In genomic region chr2:137977790-137978189, GRCh38 we compare ENCODE assay signal across 22 cellular contexts. TPM values are rescaled to one million over a fixed set of nuclear protein-coding genes. Genes with fewer than 3 reads are reported as not detected.
DNase-seq lines count a peak whose midpoint lies in the region; ATAC-seq, FAIRE-seq and TF ChIP-seq lines count a peak whose summit lies in the region.
"Had no signal": no experiment of that assay in that cellular context is flagged by ENCODE, and none has a peak within 500 bp of the region (broad histone marks: within the 10 kb centered on the region; RNA-seq: fewer than 3 reads in every experiment).

No MANE protein-coding gene starts in this region.

- H3K9me3 ChIP-seq in HepG2 (ENCODE audit: low read length) (no peaks in the 10 kb centered on the region), right lobe of liver (no peaks in the 10 kb centered on the region), parathyroid adenoma (ENCODE audit: control insufficient read depth, low read length) (no peaks in the 10 kb centered on the region), tibial artery (no peaks in the 10 kb centered on the region)
- H3K9me3 ChIP-seq: BLaER1, Caco-2 had no signal

- peaks cover 12 to 64% of the 10 kb centered on the region in 2 experiments for H3K36me3 ChIP-seq in HepG2 (replicated peaks in 1 of 2; ENCODE audit: control insufficient read depth in 1 of 2, insufficient read depth in 2 of 2, low read length in 2 of 2)
- H3K36me3 ChIP-seq in right lobe of liver = peaks cover 0 to 17% (median 8%) of the 10 kb centered on the region in 4 donors
- no peaks in the 10 kb centered on the region for H3K36me3 ChIP-seq in parathyroid adenoma (ENCODE audit: control insufficient read depth, insufficient read depth, low read length)
- H3K36me3 ChIP-seq in tibial artery = peaks cover 0 to 17% (median 9%) of the 10 kb centered on the region in 3 donors
- H3K36me3 ChIP-seq: BLaER1 had no signal

- TF ChIP-seq EP300 in HepG2 (IDR thresholded peaks at IDR 0.05; ENCODE audit: low read depth in 2 of 2, low read length in 2 of 2) (no peak), HepG2 (CRISPR knock-in tag; IDR thresholded peaks at IDR 0.05; ENCODE audit: borderline replicate concordance) (no peak)

- H3K27ac ChIP-seq in HepG2 (ENCODE audit: extremely low read length, insufficient read depth, low read length) (no peak overlapping the region), right lobe of liver (no peak overlapping the region), parathyroid adenoma (peak overlapping the region; percentile 48), tibial artery (no peak overlapping the region)
- H3K27ac ChIP-seq: BLaER1, C4-2B had no signal

- intact Hi-C loops in HepG2 (cut with micrococcal nuclease; ENCODE audit: unreplicated experiment) (no loop called here), right lobe of liver (cut with DNase I) (no loop called here), tibial artery (cut with DNase I; ENCODE audit: low total_unique reads) (no loop called here), left cardiac atrium (cut with DNase I) (no loop called here)

- no peak for TF ChIP-seq RAD21 in HepG2 (CRISPR knock-in tag; IDR thresholded peaks at IDR 0.05)

- no peak for TF ChIP-seq CTCF in HepG2 (CRISPR knock-in tag; IDR thresholded peaks at IDR 0.05)
- TF ChIP-seq CTCF in right lobe of liver (IDR thresholded peaks at IDR 0.05) = no peak
- TF ChIP-seq CTCF in parathyroid adenoma (IDR thresholded peaks at IDR 0.05) = no peak
- no peak for TF ChIP-seq CTCF in tibial artery (IDR thresholded peaks at IDR 0.05)

- H3K4me2 ChIP-seq in HepG2 (ENCODE audit: low read depth, low read length) (no peak overlapping the region; the same call in 1 of the 2 replicates), parathyroid adenoma (ENCODE audit: low read length) (no peak overlapping the region)
- H3K4me2 ChIP-seq: BLaER1 had no signal

- no peak for DNase-seq in HepG2 (ENCODE audit: low spot score)
- no peak for DNase-seq in right lobe of liver
- DNase-seq in GM12892 (ENCODE audit: insufficient read length) = no peak
- DNase-seq in tibial artery = no peak
- no peak for DNase-seq in left cardiac atrium
- DNase-seq in NCI-H524 (lab: John Stamatoyannopoulos, UW) = no peak
- DNase-seq: Caco-2; CD4-positive, CD25-positive, alpha-beta regulatory T cell; CD8-positive, alpha-beta T cell; DMS 273 treated with DMSO at 0.1 percent for 48 hours; DMS79; EL; GDM1; H7; HCEC 1CT had no signal

- H4K20me1 ChIP-seq in HepG2 (ENCODE audit: insufficient read depth, low read length) = peaks cover 39% of the 10 kb centered on the region; the same call in 1 of the 2 replicates
- H4K20me1 ChIP-seq: BLaER1 had no signal

- no peak overlapping the region for H2AFZ ChIP-seq in HepG2 (ENCODE audit: low read length)
- H2AFZ ChIP-seq in parathyroid adenoma = no peak overlapping the region

- peaks cover 85% of the 10 kb centered on the region for H3K79me2 ChIP-seq in HepG2 (ENCODE audit: insufficient read depth, low read length)
- no peaks in the 10 kb centered on the region for H3K79me2 ChIP-seq in parathyroid adenoma

- H3K4me3 ChIP-seq in HepG2 (replicated peaks in 1 of 3; ENCODE audit: insufficient read depth in 1 of 3, low read depth in 2 of 3, low read length in 3 of 3) (no peak overlapping the region), right lobe of liver (no peak overlapping the region), parathyroid adenoma (ENCODE audit: low read depth, low read length) (no peak overlapping the region), tibial artery (no peak overlapping the region)
- H3K4me3 ChIP-seq: BLaER1, GM12878 had no signal

- ATAC-seq in HepG2 (peak; percentile 30), right lobe of liver (no peak), left cardiac atrium (no peak)
- ATAC-seq: CD8-positive, alpha-beta T cell; GM12878 had no signal

- POLR2A ChIA-PET in HepG2 (lab: Yijun Ruan, JAX) = interaction anchor here (1.6 to 6.2 kb wide), 2 partner anchors 9 to 13 kb away, joined by 8 to 145 read pairs; partner anchors contain the start of gene HNMT

- H3K9ac ChIP-seq in HepG2 (ENCODE audit: insufficient read depth, low read depth, low read length) = no peak overlapping the region
- H3K9ac ChIP-seq in parathyroid adenoma = no peak overlapping the region
- H3K9ac ChIP-seq: BLaER1 had no signal

- BruUV-seq in HepG2 (replicated peaks; lab: Mats Ljungman, UMichigan) = no TSS peak

- CTCF ChIA-PET in HepG2 (lab: Yijun Ruan, JAX; ENCODE audit: low intra/inter-chr PET ratio, low total read pairs) = no interaction called here

- TF ChIP-seq POLR2A in HepG2 (IDR thresholded peaks at IDR 0.05; ENCODE audit: insufficient read depth in 1 of 2, low read depth in 2 of 2, low read length in 2 of 2) (no peak), right lobe of liver (IDR thresholded peaks at IDR 0.05) (no peak), GM12892 (IDR thresholded peaks at IDR 0.05; ENCODE audit: low read depth, low read length) (no peak)

- in situ Hi-C loops in HepG2 (cut with HindIII; ENCODE audit: extremely low pct_ligation_motif_present, low pct_unique_long_range_greater_than_20kb) = no loop called here

- H3K4me1 ChIP-seq in HepG2 (ENCODE audit: insufficient read depth, low read length) (peaks cover 74% of the 10 kb centered on the region), right lobe of liver (peaks cover 0 to 23% (median 4%) of the 10 kb centered on the region in 4 donors), parathyroid adenoma (peaks cover 22% of the 10 kb centered on the region), tibial artery (peaks cover 0 to 16% (median 7%) of the 10 kb centered on the region in 4 donors)
- H3K4me1 ChIP-seq: BLaER1 had no signal

- FAIRE-seq in HepG2 (lab: Jason Lieb, UNC) (no peak), GM12892 (lab: Jason Lieb, UNC) (peak; percentile 46)
- FAIRE-seq: D721Med, GM12878, GM18507, H1 had no signal

- no peaks in the 10 kb centered on the region for H3K27me3 ChIP-seq in HepG2 (ENCODE audit: control insufficient read depth in 1 of 2, insufficient read depth in 2 of 2, low read length in 2 of 2)
- no peaks in the 10 kb centered on the region for H3K27me3 ChIP-seq in right lobe of liver
- H3K27me3 ChIP-seq in parathyroid adenoma (ENCODE audit: control insufficient read depth, insufficient read depth, low read length) = no peaks in the 10 kb centered on the region
- H3K27me3 ChIP-seq in tibial artery = no peaks in the 10 kb centered on the region
- H3K27me3 ChIP-seq: BLaER1 had no signal

TF ChIP-seq in HepG2, 621 proteins besides CTCF, POLR2A, EP300 and RAD21 (continues in another document):
- no peak for TF ChIP-seq BATF2 (CRISPR knock-in tag; IDR thresholded peaks at IDR 0.05)
- no peak for TF ChIP-seq ZFP36L1 (CRISPR knock-in tag; IDR thresholded peaks at IDR 0.05)
- TF ChIP-seq SP4 (CRISPR knock-in tag; IDR thresholded peaks at IDR 0.05) = no peak
- no peak for TF ChIP-seq ZNF362 (CRISPR knock-in tag; IDR thresholded peaks at IDR 0.05; ENCODE audit: borderline replicate concordance)
- no peak for TF ChIP-seq NFKB2 (CRISPR knock-in tag; IDR thresholded peaks at IDR 0.05; ENCODE audit: borderline replicate concordance)
- TF ChIP-seq RBM22 (optimal IDR thresholded peaks at IDR 0.05; ENCODE audit: low read length) = peak; percentile 85
- TF ChIP-seq ZNF782 (CRISPR knock-in tag; IDR thresholded peaks at IDR 0.05; ENCODE audit: borderline replicate concordance) = no peak

RNA-seq across cellular contexts. Expression of gene HNMT, which starts 13.5 kb away (rescaled TPM):
- total RNA-seq in HepG2 (2016; rRNA removed; fragmentation: Illumina TruSeq; extraction: Trizol) (309 and 372 TPM in 2 replicates), right lobe of liver (100 to 1,000 TPM in 1 of 6 experiments, 10 to 100 TPM in 5; 47.2 to 101 (median 59.8) TPM), left cardiac atrium (10 to 100 TPM; 19.0 to 32.6 TPM)
- total RNA-seq in HepG2 (2016; cell fraction: cytosol; rRNA removed; fragmentation: Illumina TruSeq; extraction: Trizol; ENCODE audit: low read depth) = 103 and 116 TPM in 2 replicates
- 312 and 373 TPM in 2 replicates for total RNA-seq in HepG2 (2016; cell fraction: insoluble cytoplasmic fraction; rRNA removed; fragmentation: Illumina TruSeq; extraction: Trizol)
- 157 and 177 TPM in 2 replicates for total RNA-seq in HepG2 (2016; cell fraction: membrane; rRNA removed; fragmentation: Illumina TruSeq; extraction: Trizol)
- 234 and 240 TPM in 2 replicates for total RNA-seq in HepG2 (2016; cell fraction: nucleus; rRNA removed; fragmentation: Illumina TruSeq; extraction: Trizol)
- polyA plus RNA-seq in HepG2 (2011; rRNA removed) = 259 and 279 TPM in 2 replicates
- polyA plus RNA-seq in HepG2 (2011; cell fraction: cytosol; rRNA removed) = 170 and 271 TPM in 2 replicates
- 129 and 171 TPM in 2 replicates for polyA plus RNA-seq in HepG2 (2011; cell fraction: nucleus; rRNA removed)
- 561 and 648 TPM in 2 replicates for polyA plus RNA-seq in HepG2 (2012)
- 80.3 and 85.6 TPM in 2 replicates for polyA plus RNA-seq in HepG2 (2016; cell fraction: cytosol; fragmentation: Illumina TruSeq; extraction: Trizol; ENCODE audit: low read depth)
- 297 and 326 TPM in 2 replicates for polyA plus RNA-seq in HepG2 (2016; cell fraction: insoluble cytoplasmic fraction; fragmentation: Illumina TruSeq; extraction: Trizol; ENCODE audit: low read depth)
- 111 and 113 TPM in 2 replicates for polyA plus RNA-seq in HepG2 (2016; cell fraction: membrane; fragmentation: Illumina TruSeq; extraction: Trizol; ENCODE audit: low read depth)
- 221 and 224 TPM in 2 replicates for polyA plus RNA-seq in HepG2 (2016; cell fraction: nucleus; fragmentation: Illumina TruSeq; extraction: Trizol; ENCODE audit: insufficient read depth, low read depth)
- 14.7 and 77.3 TPM in 2 replicates for polyA minus RNA-seq in HepG2 (2011; rRNA and poly(A)+ RNA removed; ENCODE audit: low replicate concordance)
- 111 and 128 TPM in 2 replicates for polyA minus RNA-seq in HepG2 (2011; cell fraction: cytosol; rRNA and poly(A)+ RNA removed)
- 529 and 697 TPM in 2 replicates for polyA minus RNA-seq in HepG2 (2011; cell fraction: nucleus; rRNA and poly(A)+ RNA removed)
- polyA plus RNA-seq in GM12892 (2012; ENCODE audit: missing spikeins) = not detected
- total RNA-seq: CD4-positive, CD25-positive, alpha-beta regulatory T cell; CD8-positive, alpha-beta T cell; GM12878 had no signal
- polyA plus RNA-seq: CD4-positive, CD25-positive, alpha-beta regulatory T cell; GM12878 had no signal
